33 cellular contexts compared by ENCODE assay signal in the genomic region with DNA sequence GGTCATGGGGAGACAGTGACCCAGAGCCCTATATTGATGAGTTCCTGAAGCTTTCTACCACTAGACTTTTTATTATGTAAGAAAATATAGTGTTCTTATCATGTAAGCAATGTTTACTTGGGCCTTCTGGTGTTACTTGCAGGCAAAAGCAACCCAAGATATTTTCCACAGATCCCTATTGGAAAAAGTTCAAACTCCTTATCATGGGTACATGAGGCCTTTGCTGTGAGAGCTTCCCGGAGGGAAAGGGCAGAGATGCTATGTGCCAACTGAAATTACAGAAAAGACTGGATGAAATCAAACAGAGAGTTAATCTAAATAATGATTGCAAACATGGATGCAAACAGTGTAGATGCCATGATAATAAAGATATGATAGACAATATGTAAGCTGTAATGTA.
"Had no signal": no experiment of that assay in that cellular context is flagged by ENCODE, and none has a peak within 500 bp of the region (broad histone marks: within the 10 kb centered on the region; RNA-seq: fewer than 3 reads in every experiment).

No MANE protein-coding gene starts in this region.

- DNase-seq: activated CD4-positive, alpha-beta memory T cell treated with anti-CD3 and anti-CD28 coated beads for 36 hours; activated CD4-positive, alpha-beta T cell treated with anti-CD3 and anti-CD28 coated beads for 36 hours; activated CD4-positive, alpha-beta T cell treated with anti-CD3 and anti-CD28 coated beads, Interleukin-2, amount 10 ng/mL, durations not matched to agents 24 days and 14 days; activated CD4-positive, CD25-positive, alpha-beta regulatory T cell; activated CD4-positive, CD25-positive, alpha-beta regulatory T cell treated with anti-CD3 and anti-CD28 coated beads, Interleukin-2, amount 50 U/mL, for 72 hours; activated CD8-positive, alpha-beta memory T cell treated with anti-CD3 and anti-CD28 coated beads, Interleukin-2, amount 10 ng/mL, durations not matched to agents 7 days and 5 days; activated CD8-positive, alpha-beta memory T cell treated with anti-CD3 and anti-CD28 coated beads, Interleukin-2, amount 50 U/mL, for 4 hours; activated CD8-positive, alpha-beta T cell treated with anti-CD3 and anti-CD28 coated beads, Interleukin-2, amount 10 ng/mL, durations not matched to agents 7 days and 5 days; activated gamma-delta T cell; activated naive CD4-positive, alpha-beta T cell; activated naive CD4-positive, alpha-beta T cell treated with anti-CD3 and anti-CD28 coated beads, Interleukin-2, amount 10 ng/mL, durations not matched to agents 7 days and 5 days; activated naive CD8-positive, alpha-beta T cell treated with anti-CD3 and anti-CD28 coated beads, Interleukin-2, amount 10 ng/mL, durations not matched to agents 7 days and 5 days; activated T-cell treated with anti-CD3 and anti-CD28 coated beads, Interleukin-2, amount 50 U/mL, for 1 hour; activated T-cell treated with anti-CD3 and anti-CD28 coated beads, Interleukin-2, amount 50 U/mL, for 48 hours; central memory CD4-positive, alpha-beta T cell; cerebellar nuclear complex; dorsolateral prefrontal cortex; effector CD4-positive, alpha-beta T cell; effector memory CD8-positive, alpha-beta T cell; erythroblast; foreskin keratinocyte; gastrocnemius medialis; glutamatergic neuron; heart left ventricle; T-helper 1 cell; T-helper 17 cell; T1000 had no signal

- H3K27me3 ChIP-seq: ascending aorta, breast epithelium, dorsolateral prefrontal cortex, esophagus muscularis mucosa, gastrocnemius medialis, heart left ventricle had no signal

- H3K4me1 ChIP-seq: ascending aorta, breast epithelium, esophagus muscularis mucosa, foreskin keratinocyte, gastrocnemius medialis had no signal

- H3K36me3 ChIP-seq: ascending aorta, breast epithelium, cardiac muscle cell, esophagus muscularis mucosa, gastrocnemius medialis, heart left ventricle had no signal

- H3K4me3 ChIP-seq: ascending aorta, breast epithelium, cardiac muscle cell, coronary artery, dorsolateral prefrontal cortex, esophagus muscularis mucosa, gastrocnemius medialis, heart left ventricle had no signal

- H3K27ac ChIP-seq: ascending aorta, breast epithelium, cardiac muscle cell, coronary artery, dorsolateral prefrontal cortex, esophagus muscularis mucosa, foreskin keratinocyte, gastrocnemius medialis, heart left ventricle had no signal

- H3K9me3 ChIP-seq: ascending aorta, breast epithelium, esophagus muscularis mucosa, gastrocnemius medialis, heart left ventricle had no signal

- ATAC-seq: activated CD4-positive, alpha-beta T cell treated with anti-CD3 and anti-CD28 coated beads for 36 hours; activated CD8-positive, alpha-beta memory T cell treated with anti-CD3 and anti-CD28 coated beads, Interleukin-2, amount 10 ng/mL, durations not matched to agents 7 days and 5 days; activated CD8-positive, alpha-beta T cell treated with anti-CD3 and anti-CD28 coated beads, Interleukin-2, amount 10 ng/mL, durations not matched to agents 7 days and 5 days; activated naive CD4-positive, alpha-beta T cell treated with anti-CD3 and anti-CD28 coated beads, Interleukin-2, amount 50 U/mL, for 72 hours; effector memory CD8-positive, alpha-beta T cell; foreskin keratinocyte; gastrocnemius medialis; heart left ventricle; T-helper 17 cell had no signal
